Comparison of ENCODE assay signal across 8 cellular contexts in the genomic region with DNA sequence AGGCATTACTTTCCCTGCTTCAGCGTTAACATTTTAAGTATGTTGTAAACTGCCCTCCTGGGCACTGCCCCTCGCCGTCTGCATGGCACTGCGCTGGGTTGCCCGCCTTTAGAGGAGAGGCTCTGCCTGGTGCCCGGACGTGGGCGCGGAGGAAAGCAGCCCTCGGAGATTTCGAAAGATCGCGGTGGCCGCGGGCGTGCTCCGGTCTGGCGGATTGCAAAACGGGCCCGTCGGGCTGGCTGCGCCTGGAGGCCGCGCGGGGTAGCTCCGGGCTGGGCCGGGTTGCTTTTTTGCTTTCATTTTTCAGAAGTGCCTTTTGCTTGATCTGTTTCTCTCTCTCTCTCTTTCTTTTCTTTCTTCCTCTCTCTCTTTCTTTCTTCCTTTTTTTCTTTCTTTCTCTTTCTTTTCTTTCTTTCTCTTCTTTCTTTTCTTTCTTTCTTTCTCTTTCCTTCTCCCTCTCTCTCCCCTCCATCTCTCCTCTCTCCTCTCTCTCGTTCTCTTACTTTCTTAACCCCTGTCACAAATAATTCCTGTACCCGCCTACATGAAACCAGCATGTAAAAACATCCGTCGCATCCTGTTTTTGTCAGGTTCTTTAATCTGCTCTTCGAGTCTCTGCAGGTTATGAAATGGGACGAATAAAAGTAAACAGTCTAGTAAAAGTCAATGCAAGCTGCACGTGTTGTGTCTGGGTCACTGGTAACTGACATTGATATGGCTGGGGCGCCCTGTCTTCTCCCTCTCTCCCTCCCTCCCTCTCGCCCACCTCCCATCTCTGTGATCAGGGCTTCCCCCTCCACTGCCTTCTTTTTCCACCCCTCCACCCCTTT. TPM values are rescaled to one million over a fixed set of nuclear protein-coding genes. Genes with fewer than 3 reads are reported as not detected.
DNase-seq lines count a peak whose midpoint lies in the region; ATAC-seq, FAIRE-seq and TF ChIP-seq lines count a peak whose summit lies in the region.

No MANE protein-coding gene starts in this region.

- no peaks in the 10 kb centered on the region for H3K9me3 ChIP-seq in HUES64 (ENCODE audit: insufficient read depth, low read depth, low read length)
- H3K9me3 ChIP-seq in mammary epithelial cell (replicated peaks; ENCODE audit: insufficient read depth, low read length): no peaks in the 10 kb centered on the region
- no peaks in the 10 kb centered on the region for H3K9me3 ChIP-seq in kidney (ENCODE audit: control insufficient read depth in 1 of 2, low read length in 2 of 2)

- H4K20me1 ChIP-seq in mammary epithelial cell (ENCODE audit: insufficient read depth, low read length): no peaks in the 10 kb centered on the region

- in situ Hi-C loops in mammary epithelial cell (cut with MboI; ENCODE audit: low sequenced_read_pairs in 2 of 2): loop anchor here (10.0 kb wide), 3 partner anchors 147 to 753 kb away; no protein-coding TSS in a partner anchor

- H3K36me3 ChIP-seq in HUES64 (ENCODE audit: insufficient read depth, low read length): peaks cover 41% of the 10 kb centered on the region
- peaks cover 35% of the 10 kb centered on the region for H3K36me3 ChIP-seq in mammary epithelial cell (ENCODE audit: insufficient read depth, low read length)
- no peaks in the 10 kb centered on the region for H3K36me3 ChIP-seq in kidney (ENCODE audit: control insufficient read depth in 1 of 2, insufficient read depth in 2 of 2, low read length in 2 of 2)

- H3K4me1 ChIP-seq in HUES64 (ENCODE audit: insufficient read depth, low read length): peaks cover 10% of the 10 kb centered on the region; the same call in 1 of the 2 replicates
- H3K4me1 ChIP-seq in mammary epithelial cell (ENCODE audit: insufficient read depth, low read length): peaks cover 27% of the 10 kb centered on the region
- peaks cover 0 to 10% of the 10 kb centered on the region in 2 donors for H3K4me1 ChIP-seq in kidney (ENCODE audit: control insufficient read depth in 1 of 2, insufficient read depth in 1 of 2, low read depth in 1 of 2, low read length in 2 of 2)

- H3K4me3 ChIP-seq in HUES64 (ENCODE audit: low read length) (peak overlapping the region; percentile 80), mammary epithelial cell (replicated peaks in 1 of 3; ENCODE audit: insufficient read depth in 1 of 3, low read depth in 2 of 3, low read length in 3 of 3) (peak overlapping the region; percentile 85 to 97 (median 96)), kidney (ENCODE audit: low read length in 2 of 2) (peak overlapping the region; percentile 78 to 81)

- BruUV-seq in mammary epithelial cell (replicated peaks; lab: Mats Ljungman, UMichigan): no TSS peak

- no peaks in the 10 kb centered on the region for H3K27me3 ChIP-seq in HUES64 (ENCODE audit: insufficient read depth, low read length)
- H3K27me3 ChIP-seq in mammary epithelial cell (ENCODE audit: insufficient read depth, low read length): no peaks in the 10 kb centered on the region

- CTCF ChIA-PET in mammary epithelial cell (lab: Charles Lee; ENCODE audit: low non-redundant PET): interaction anchor here (0.6 to 0.7 kb wide), 3 partner anchors 376 to 1418 kb away, joined by 3 to 4 read pairs (median 3); no protein-coding TSS in a partner anchor

- H3K27ac ChIP-seq in HUES64 (ENCODE audit: low read depth, low read length) (peak overlapping the region; percentile 82), mammary epithelial cell (ENCODE audit: insufficient read depth, low read depth, low read length) (peak overlapping the region; percentile 98), kidney (ENCODE audit: low read depth in 2 of 2, low read length in 2 of 2) (no peak overlapping the region)

- TF ChIP-seq CTCF in mammary epithelial cell (conservative IDR thresholded peaks at IDR 0.05 in 1 of 2, IDR thresholded peaks at IDR 0.05 in 1 of 2; ENCODE audit: extremely low read depth in 1 of 2, insufficient read depth in 1 of 2, low read depth in 1 of 2, low read length in 2 of 2) (no peak), kidney (IDR thresholded peaks at IDR 0.05; ENCODE audit: borderline replicate concordance, extremely low read depth, insufficient read depth) (no peak)

- peak; percentile 70 for ATAC-seq in GM21528 (IDR thresholded peaks at IDR 0.05; ENCODE audit: low FRiP score, unreplicated experiment)

- under 1% methylated on average over 36 of the region's 36 CpGs for WGBS in HUES64
- 2% methylated on average over 17 of the region's 36 CpGs for WGBS in mammary epithelial cell (ENCODE audit: low coverage, missing lambda C conversion rate)

- no peak for FAIRE-seq in kidney (lab: Jason Lieb, UNC)

- dilution Hi-C loops in mammary epithelial cell (cut with HindIII; ENCODE audit: low sequenced_read_pairs): loop anchor here (5.0 to 10.0 kb wide), 2 partner anchors 147 to 220 kb away; no protein-coding TSS in a partner anchor

- no peak overlapping the region for H2AFZ ChIP-seq in mammary epithelial cell (ENCODE audit: low read depth, low read length)

- peaks cover 49% of the 10 kb centered on the region for H3K79me2 ChIP-seq in mammary epithelial cell (ENCODE audit: insufficient read depth, low read length)

- peak overlapping the region; percentile 95 for H3K4me2 ChIP-seq in mammary epithelial cell (ENCODE audit: insufficient read depth, low read depth, low read length)

- intact Hi-C loops in mammary epithelial cell (cut with micrococcal nuclease) (loop anchor here (2.0 to 5.0 kb wide), 6 partner anchors 120 to 511 kb away; no protein-coding TSS in a partner anchor), kidney (cut with DNase I) (no loop called here)

- H3K9ac ChIP-seq in HUES64 (ENCODE audit: low read depth, low read length) (peak overlapping the region; percentile 83), mammary epithelial cell (ENCODE audit: insufficient read depth, low read length) (peak overlapping the region; percentile 100), kidney (ENCODE audit: low read length in 2 of 2) (peak overlapping the region in 1 of 2 donors; percentile 46)

- DNase-seq in GDM1 (lab: John Stamatoyannopoulos, UW) (peak; percentile 16), T-helper 9 cell (peak; percentile 16), mammary epithelial cell (peak; percentile 78), kidney (peak; percentile 93), NCI-H446 treated with DMSO at 0.1 percent for 48 hours (lab: John Stamatoyannopoulos, UW) (no peak)
- DNase-seq in stimulated activated CD4-positive, alpha-beta T cell treated with anti-CD3 and anti-CD28 coated beads, Interleukin-1b, Interleukin-23, amount 100 ng/mL, for 4 hours (ENCODE audit: low read depth in 2 of 2): peak; percentile 41 to 42

RNA-seq across cellular contexts. Expression of a gene that starts 1.7 kb away (rescaled TPM):
- polyA plus RNA-seq in HUES64 (2013, experiment 1 of 2): 154 TPM
- 147 TPM for polyA plus RNA-seq in HUES64 (2013, experiment 2 of 2)
- total RNA-seq in mammary epithelial cell (100 to 1,000 TPM; 185 to 488 TPM), kidney (2.7 TPM)
- polyA plus RNA-seq in mammary epithelial cell (324 TPM), kidney (ENCODE audit: insufficient read depth, low read depth, low replicate concordance) (0.45 TPM)
- polyA minus RNA-seq in mammary epithelial cell: 312 TPM

Comparison
In these comparisons a context has a peak if more than half of its experiments do, and no peak if none do; other contexts are left out.
1. H3K27ac ChIP-seq: peak in HUES64 (single experiment) and mammary epithelial cell (single experiment); none in kidney (0 of 2).
2. RNA of a gene that starts 1.7 kb away (total RNA-seq): 185 to 488 TPM in mammary epithelial cell; 2.7 TPM in kidney (single experiment); every median in the first group is over 10 times any median in the second.
3. Peak in every context shown above with its lines, with median percentiles within 50 percentile points of each other: H3K4me3 ChIP-seq.